Comparison of ENCODE assay signal across 19 cellular contexts in genomic region chr15:88509321-88509720, GRCh38.
"Had no signal": no experiment of that assay in that cellular context is flagged by ENCODE, and none has a peak within 500 bp of the region (broad histone marks: within the 10 kb centered on the region; RNA-seq: fewer than 3 reads in every experiment).

No MANE protein-coding gene starts in this region.

- DNase-seq: activated CD4-positive, alpha-beta T cell treated with anti-CD3 and anti-CD28 coated beads, Interleukin-2, amount 10 ng/mL, durations not matched to agents 7 days and 5 days; activated CD4-positive, CD25-positive, alpha-beta regulatory T cell treated with anti-CD3 and anti-CD28 coated beads, Interleukin-2, amount 50 U/mL, for 72 hours; activated CD8-positive, alpha-beta memory T cell treated with anti-CD3 and anti-CD28 coated beads, Interleukin-2, amount 10 ng/mL, durations not matched to agents 7 days and 5 days; activated CD8-positive, alpha-beta T cell treated with anti-CD3 and anti-CD28 coated beads for 36 hours; activated gamma-delta T cell treated with Interleukin-2 at 50 U/mL for 16 hours; activated T-cell treated with anti-CD3 and anti-CD28 coated beads, Interleukin-2, amount 50 U/mL, for 1 hour; brain microvascular endothelial cell; caudate nucleus; effector CD4-positive, alpha-beta T cell; foreskin keratinocyte; left colon; ovary; psoas muscle; stimulated activated naive CD8-positive, alpha-beta T cell treated with anti-CD3 and anti-CD28 coated beads, Interleukin-15, amount 100 ng/mL, for 72 hours; tibial artery had no signal

- H3K9me3 ChIP-seq: ascending aorta, neutrophil, ovary, psoas muscle, right atrium auricular region, tibial artery had no signal

- H3K27ac ChIP-seq: ascending aorta, brain microvascular endothelial cell, foreskin keratinocyte, neutrophil, ovary, psoas muscle, right atrium auricular region, tibial artery, VCaP had no signal

- H3K4me3 ChIP-seq: ascending aorta, ovary, psoas muscle, right atrium auricular region, tibial artery had no signal

- H3K36me3 ChIP-seq: brain microvascular endothelial cell, ovary had no signal

- H3K27me3 ChIP-seq: ascending aorta, brain microvascular endothelial cell, foreskin keratinocyte, neutrophil, ovary, right atrium auricular region, tibial artery had no signal

- H3K4me1 ChIP-seq: ascending aorta, foreskin keratinocyte, psoas muscle, right atrium auricular region, tibial artery had no signal

- ATAC-seq: activated CD8-positive, alpha-beta memory T cell treated with anti-CD3 and anti-CD28 coated beads, Interleukin-2, amount 10 ng/mL, durations not matched to agents 7 days and 5 days; activated CD8-positive, alpha-beta T cell treated with anti-CD3 and anti-CD28 coated beads for 36 hours; foreskin keratinocyte; left colon; psoas muscle had no signal
